In the genomic region with DNA sequence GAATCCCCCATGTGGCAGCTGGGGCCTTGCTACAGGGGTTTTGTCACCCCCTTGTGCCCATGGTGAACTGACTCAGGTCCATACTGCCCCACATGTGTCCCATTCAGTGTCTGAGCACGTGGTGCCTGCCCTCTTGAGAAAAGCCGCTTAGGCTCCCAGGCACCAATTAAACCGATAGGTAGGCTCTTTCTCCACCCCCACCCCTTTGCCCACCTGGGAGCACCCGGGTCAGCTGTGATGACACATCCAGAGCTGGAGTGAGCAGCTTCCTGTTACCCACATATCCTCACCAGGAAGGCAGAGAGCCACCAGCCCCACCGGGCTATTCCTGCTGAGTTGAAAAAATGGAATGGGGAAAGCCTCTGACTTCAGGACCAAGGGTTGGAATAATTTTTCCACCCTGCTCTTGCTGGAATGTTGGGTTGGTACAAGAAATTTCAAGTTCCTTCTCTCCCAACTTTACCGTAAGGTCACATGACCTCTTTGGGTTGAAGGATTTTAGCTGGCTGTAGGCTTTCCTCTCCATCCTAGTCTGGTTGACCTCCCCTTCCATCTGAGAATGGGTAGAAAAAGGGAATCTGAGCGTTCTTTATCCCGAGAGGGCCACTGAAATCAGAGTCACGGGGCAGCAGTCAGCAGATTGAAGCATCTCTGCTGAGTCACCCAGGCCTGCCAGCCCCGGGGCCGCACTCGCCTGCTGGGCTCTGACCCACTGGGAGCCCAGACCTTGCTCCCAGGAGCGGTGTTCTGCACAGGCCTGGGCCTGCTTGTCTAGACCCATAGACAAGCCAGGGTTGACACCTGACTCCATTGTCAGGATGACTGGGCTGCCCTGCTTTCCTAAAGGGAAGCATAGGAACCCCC, we compare ENCODE assay signal across 11 cellular contexts. TPM values are rescaled to one million over a fixed set of nuclear protein-coding genes. Genes with fewer than 3 reads are reported as not detected.
DNase-seq lines count a peak whose midpoint lies in the region; TF ChIP-seq lines count a peak whose summit lies in the region.
"Had no signal": no experiment of that assay in that cellular context is flagged by ENCODE, and none has a peak within 500 bp of the region (broad histone marks: within the 10 kb centered on the region; RNA-seq: fewer than 3 reads in every experiment).

No MANE protein-coding gene starts in this region.

- intact Hi-C loops in dorsolateral prefrontal cortex (cut with DNase I) = loop anchor here (5.0 to 10.0 kb wide), 5 partner anchors 46 to 274 kb away; a partner anchor contains a TSS

- peaks cover 25% of the 10 kb centered on the region for H3K4me1 Mint-ChIP-seq in activated T-cell treated with anti-CD3 and anti-CD28 coated beads, Interleukin-2, amount 50 U/mL, for 24 hours (ENCODE audit: low read depth)

- no peaks in the 10 kb centered on the region for H3K27me3 ChIP-seq in dorsolateral prefrontal cortex
- H3K27me3 ChIP-seq: heart left ventricle had no signal

- peak in 2 of 56 donors; percentile 4 to 19 for TF ChIP-seq CTCF in dorsolateral prefrontal cortex (IDR thresholded peaks at IDR 0.05 in 54 of 56, conservative IDR thresholded peaks at IDR 0.05 in 2 of 56; ENCODE audit: low read depth in 1 of 56, partially characterized antibody in 56 of 56)
- TF ChIP-seq CTCF in GM20000 (IDR thresholded peaks at IDR 0.05; ENCODE audit: extremely low read depth, missing control alignments) = no peak

- no peak overlapping the region for H3K4me3 Mint-ChIP-seq in activated T-cell treated with anti-CD3 and anti-CD28 coated beads, Interleukin-2, amount 50 U/mL, for 24 hours
- H3K4me3 Mint-ChIP-seq: stimulated activated naive CD8-positive, alpha-beta T cell treated with anti-CD3 and anti-CD28 coated beads, Interleukin-15, Interleukin-2, amounts not matched to agents 100 ng/mL and 50 ng/mL, for 24 hours had no signal

- no peak overlapping the region for H3K27ac Mint-ChIP-seq in activated T-cell treated with anti-CD3 and anti-CD28 coated beads, Interleukin-2, amount 50 U/mL, for 24 hours
- H3K27ac Mint-ChIP-seq: stimulated activated naive CD8-positive, alpha-beta T cell treated with anti-CD3 and anti-CD28 coated beads, Interleukin-15, Interleukin-2, amounts not matched to agents 100 ng/mL and 50 ng/mL, for 24 hours had no signal

- no peaks in the 10 kb centered on the region for H3K27me3 Mint-ChIP-seq in activated T-cell treated with anti-CD3 and anti-CD28 coated beads, Interleukin-2, amount 50 U/mL, for 24 hours

- peak overlapping the region; percentile 77 to 100 (median 97) for H3K27ac ChIP-seq in dorsolateral prefrontal cortex
- H3K27ac ChIP-seq: prostate gland had no signal

- POLR2A ChIA-PET in HEK293T (lab: Yijun Ruan, JAX) = interaction anchor here (0.7 to 1.1 kb wide), 2 partner anchors 31 to 137 kb away, joined by 3 read pairs; a partner anchor contains a TSS

- peak overlapping the region in 9 of 59 donors; percentile 2 to 34 (median 18) for H3K4me3 ChIP-seq in dorsolateral prefrontal cortex
- H3K4me3 ChIP-seq: heart left ventricle, prostate gland had no signal

- DNase-seq in D341Med (ENCODE audit: low spot score) = peak; percentile 87
- DNase-seq in NCI-H524 treated with DMSO at 0.1 percent for 48 hours (lab: John Stamatoyannopoulos, UW) = peak; percentile 62
- DNase-seq in dorsolateral prefrontal cortex = peak in 9 of 10 donors; percentile 75 to 90 (median 82)
- peak in 45 of 56 donors; percentile 25 to 88 (median 67) for DNase-seq in nucleus accumbens (lab: John Stamatoyannopoulos, UW)
- no peak for DNase-seq in activated T-cell treated with anti-CD3 and anti-CD28 coated beads, Interleukin-2, amount 50 U/mL, for 24 hours
- no peak for DNase-seq in HEK293T (ENCODE audit: extremely low spot score)
- no peak for DNase-seq in activated effector memory CD4-positive, alpha-beta T cell treated with Interleukin-2 at 50 U/mL for 16 hours
- DNase-seq in GM20000 (ENCODE audit: low spot score) = no peak

- H3K36me3 Mint-ChIP-seq in activated T-cell treated with anti-CD3 and anti-CD28 coated beads, Interleukin-2, amount 50 U/mL, for 24 hours (ENCODE audit: low read depth) = no peaks in the 10 kb centered on the region

- CTCF ChIA-PET in HEK293T (lab: Yijun Ruan, JAX) = interaction anchor here (0.5 to 1.0 kb wide), 3 partner anchors 42 to 269 kb away, joined by 3 to 4 read pairs (median 4); no protein-coding TSS in a partner anchor

- H3K9me3 Mint-ChIP-seq in activated T-cell treated with anti-CD3 and anti-CD28 coated beads, Interleukin-2, amount 50 U/mL, for 24 hours = no peaks in the 10 kb centered on the region
- H3K9me3 Mint-ChIP-seq: stimulated activated naive CD8-positive, alpha-beta T cell treated with anti-CD3 and anti-CD28 coated beads, Interleukin-15, Interleukin-2, amounts not matched to agents 100 ng/mL and 50 ng/mL, for 24 hours had no signal

TF ChIP-seq in HEK293T, 16 proteins besides CTCF, POLR2A, EP300 and RAD21:
- TF ChIP-seq BHLHE40 (IDR thresholded peaks at IDR 0.05; ENCODE audit: borderline replicate concordance) (no peak), FOXA1 (IDR thresholded peaks at IDR 0.05) (no peak), ARNT (IDR thresholded peaks at IDR 0.05) (no peak), FOXM1 (IDR thresholded peaks at IDR 0.05; ENCODE audit: borderline replicate concordance) (no peak), HDGF (IDR thresholded peaks at IDR 0.05; ENCODE audit: borderline replicate concordance) (no peak), ZNF384 (IDR thresholded peaks at IDR 0.05) (no peak), SP1 (IDR thresholded peaks at IDR 0.05) (no peak), TARDBP (IDR thresholded peaks at IDR 0.05) (no peak), FOXK2 (IDR thresholded peaks at IDR 0.05) (no peak), L3MBTL2 (conservative IDR thresholded peaks at IDR 0.05) (no peak), NFRKB (IDR thresholded peaks at IDR 0.05) (no peak), LEF1 (IDR thresholded peaks at IDR 0.05; ENCODE audit: borderline replicate concordance) (no peak), CTBP1 (IDR thresholded peaks at IDR 0.05; ENCODE audit: borderline replicate concordance) (no peak), SUZ12 (IDR thresholded peaks at IDR 0.05) (no peak), ELF4 (IDR thresholded peaks at IDR 0.05) (no peak)
- TF ChIP-seq, protein P1, sequence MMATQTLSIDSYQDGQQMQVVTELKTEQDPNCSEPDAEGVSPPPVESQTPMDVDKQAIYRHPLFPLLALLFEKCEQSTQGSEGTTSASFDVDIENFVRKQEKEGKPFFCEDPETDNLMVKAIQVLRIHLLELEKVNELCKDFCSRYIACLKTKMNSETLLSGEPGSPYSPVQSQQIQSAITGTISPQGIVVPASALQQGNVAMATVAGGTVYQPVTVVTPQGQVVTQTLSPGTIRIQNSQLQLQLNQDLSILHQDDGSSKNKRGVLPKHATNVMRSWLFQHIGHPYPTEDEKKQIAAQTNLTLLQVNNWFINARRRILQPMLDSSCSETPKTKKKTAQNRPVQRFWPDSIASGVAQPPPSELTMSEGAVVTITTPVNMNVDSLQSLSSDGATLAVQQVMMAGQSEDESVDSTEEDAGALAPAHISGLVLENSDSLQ (IDR thresholded peaks at IDR 0.05) = no peak
TF ChIP-seq in HEK293T: peak in this region for 0.

RNA-seq across cellular contexts. Expression of a gene that starts 30.8 kb away (rescaled TPM):
- total RNA-seq in dorsolateral prefrontal cortex = 100 to 1,000 TPM in 42 of 120 experiments, 10 to 100 TPM in 78; 52.9 to 143 (median 93.9) TPM

RNA-seq across cellular contexts. Expression of a gene that starts 47.0 kb away (rescaled TPM):
- total RNA-seq in dorsolateral prefrontal cortex = 10 to 100 TPM; 28.0 to 49.3 (median 39.9) TPM

Comparison
In these comparisons a context has a peak if more than half of its experiments do, and no peak if none do; other contexts are left out.
1. DNase-seq: peak in D341Med (single experiment), NCI-H524 treated with DMSO at 0.1 percent for 48 hours (single experiment), dorsolateral prefrontal cortex (9 of 10) and nucleus accumbens (45 of 56); none in activated T-cell treated with anti-CD3 and anti-CD28 coated beads, Interleukin-2, amount 50 U/mL, for 24 hours (single experiment), HEK293T (single experiment), activated effector memory CD4-positive, alpha-beta T cell treated with Interleukin-2 at 50 U/mL for 16 hours (single experiment) and GM20000 (single experiment).